8 cellular contexts compared by ENCODE assay signal in the genomic region with DNA sequence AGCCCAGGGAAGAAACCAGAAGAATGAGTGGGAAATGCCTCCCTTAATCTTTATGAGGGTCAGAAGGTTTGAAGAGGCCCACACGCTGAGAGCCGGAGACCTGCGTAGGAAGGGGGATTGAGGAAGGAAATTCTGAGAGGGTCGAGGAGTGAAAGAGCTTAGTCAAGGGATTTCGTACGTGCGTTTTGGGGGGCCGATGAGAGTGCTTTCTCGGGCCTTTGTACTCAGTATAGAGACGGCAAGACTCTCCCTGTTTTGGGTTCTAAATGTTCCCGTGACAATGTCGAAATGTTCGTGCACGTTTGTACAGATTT. TPM values are rescaled to one million over a fixed set of nuclear protein-coding genes. Genes with fewer than 3 reads are reported as not detected.
A peak's percentile ranks its signal among the peaks of the same experiment; 100 is the strongest.
DNase-seq lines count a peak whose midpoint lies in the region; ATAC-seq and TF ChIP-seq lines count a peak whose summit lies in the region.

No MANE protein-coding gene starts in this region.

- peaks cover 39% of the 10 kb centered on the region for H3K36me3 ChIP-seq in DND-41 (ENCODE audit: insufficient read depth, low read length)
- H3K36me3 ChIP-seq in duodenal mucosa (ENCODE audit: control insufficient read depth in 1 of 2, insufficient read depth in 2 of 2, low read length in 2 of 2), result peaks cover 0 to 5% of the 10 kb centered on the region in 2 donors
- H3K36me3 ChIP-seq in ovary, result no peaks in the 10 kb centered on the region

- H3K9ac ChIP-seq in DND-41 (ENCODE audit: low read depth, low read length) (peak overlapping the region; percentile 82), duodenal mucosa (ENCODE audit: low read depth in 1 of 2, low read length in 2 of 2) (peak overlapping the region; percentile 99 to 100)

- no peak for DNase-seq in DND-41
- DNase-seq in ovary, result no peak
- DNase-seq in NCI-H2029 (lab: John Stamatoyannopoulos, UW), result no peak
- no peak for DNase-seq in activated effector memory CD4-positive, alpha-beta T cell treated with Interleukin-2 at 50 U/mL for 16 hours

- TF ChIP-seq CTCF in DND-41 (IDR thresholded peaks at IDR 0.05; ENCODE audit: borderline replicate concordance, extremely low read depth, low read length, poor library complexity, severe bottlenecking) (no peak), ovary (IDR thresholded peaks at IDR 0.05) (no peak)

- H3K4me1 ChIP-seq in DND-41 (ENCODE audit: insufficient read depth, low read length), result peaks cover 43% of the 10 kb centered on the region
- H3K4me1 ChIP-seq in duodenal mucosa (ENCODE audit: control insufficient read depth in 1 of 2, insufficient read depth in 2 of 2, low read length in 2 of 2), result peaks cover 19 to 22% of the 10 kb centered on the region in 2 donors
- H3K4me1 ChIP-seq in ovary (ENCODE audit: insufficient read depth), result peaks cover 10% of the 10 kb centered on the region

- H3K27me3 ChIP-seq in DND-41 (ENCODE audit: insufficient read depth, low read length, poor library complexity) (no peaks in the 10 kb centered on the region), duodenal mucosa (ENCODE audit: control insufficient read depth in 1 of 2, insufficient read depth in 2 of 2, low read length in 2 of 2) (no peaks in the 10 kb centered on the region), ovary (no peaks in the 10 kb centered on the region)

- TF ChIP-seq EP300 in ovary (IDR thresholded peaks at IDR 0.05), result no peak

- H3K4me3 ChIP-seq in DND-41 (ENCODE audit: low read depth in 1 of 2, low read length in 2 of 2) (peak overlapping the region; percentile 65 to 68), duodenal mucosa (ENCODE audit: low read depth in 1 of 2, low read length in 2 of 2) (peak overlapping the region; percentile 98 to 100), ovary (peak overlapping the region; percentile 97)

- no peak for TF ChIP-seq POLR2A in ovary (IDR thresholded peaks at IDR 0.05)

- ATAC-seq in DND-41 (ENCODE audit: insufficient read depth, low read depth), result no peak
- ATAC-seq in HG03159 (IDR thresholded peaks at IDR 0.05; ENCODE audit: unreplicated experiment), result peak; percentile 4
- no peak for ATAC-seq in GM18870 (IDR thresholded peaks at IDR 0.05; ENCODE audit: unreplicated experiment)
- ATAC-seq in GM21723 (IDR thresholded peaks at IDR 0.05; ENCODE audit: unreplicated experiment), result no peak

- no peaks in the 10 kb centered on the region for H3K9me3 ChIP-seq in DND-41 (ENCODE audit: insufficient read depth, low read length, severe bottlenecking)
- H3K9me3 ChIP-seq in duodenal mucosa (ENCODE audit: control insufficient read depth in 1 of 2, low read length in 2 of 2), result no peaks in the 10 kb centered on the region
- H3K9me3 ChIP-seq in ovary, result no peaks in the 10 kb centered on the region

- peaks cover 35% of the 10 kb centered on the region for H4K20me1 ChIP-seq in DND-41 (ENCODE audit: insufficient read depth, low read length)

- peaks cover 59% of the 10 kb centered on the region for H3K79me2 ChIP-seq in DND-41 (ENCODE audit: insufficient read depth, low read length)

- peak overlapping the region; percentile 99 for H3K27ac ChIP-seq in DND-41 (ENCODE audit: low read length)
- H3K27ac ChIP-seq in duodenal mucosa (ENCODE audit: low read depth, low read length), result peak overlapping the region; percentile 93
- peak overlapping the region; percentile 48 to 77 for H3K27ac ChIP-seq in ovary

- WGBS in ovary, 3 donors, result 0 to 1% (median 0%) methylated on average over 14 of the region's 14 CpGs

- H2AFZ ChIP-seq in DND-41 (ENCODE audit: low read depth, low read length), result peak overlapping the region; percentile 91

- peak overlapping the region; percentile 94 for H3K4me2 ChIP-seq in DND-41 (ENCODE audit: insufficient read depth, low read length)

- intact Hi-C loops in ovary (cut with DNase I), result no loop called here

RNA-seq across cellular contexts. Expression of a gene that starts 0.5 kb away (rescaled TPM):
- total RNA-seq in ovary, result 100 to 1,000 TPM; 131 to 161 (median 144) TPM
- polyA plus RNA-seq in ovary, result 100 to 1,000 TPM; 166 to 175 TPM
